ENCODE assay signal across 8 cellular contexts in genomic region chr1:155167166-155168104, GRCh38. TPM values are rescaled to one million over a fixed set of nuclear protein-coding genes. Genes with fewer than 3 reads are reported as not detected.
DNase-seq lines count a peak whose midpoint lies in the region; ATAC-seq and TF ChIP-seq lines count a peak whose summit lies in the region.

No MANE protein-coding gene starts in this region.

- peak overlapping the region; percentile 10 for H3K9ac ChIP-seq in rectal smooth muscle tissue (ENCODE audit: low read length)

- 5% methylated on average over 28 of the region's 28 CpGs for WGBS in right cardiac atrium

- no peaks in the 10 kb centered on the region for H3K9me3 ChIP-seq in ascending aorta
- no peaks in the 10 kb centered on the region for H3K9me3 ChIP-seq in right cardiac atrium (ENCODE audit: control insufficient read depth, low read length)
- no peaks in the 10 kb centered on the region for H3K9me3 ChIP-seq in vagina

- H3K27me3 ChIP-seq in ascending aorta (no peaks in the 10 kb centered on the region), right cardiac atrium (ENCODE audit: control insufficient read depth, insufficient read depth) (no peaks in the 10 kb centered on the region), rectal smooth muscle tissue (ENCODE audit: control insufficient read depth, insufficient read depth, low read length) (no peaks in the 10 kb centered on the region), vagina (no peaks in the 10 kb centered on the region)

- DNase-seq in AG10803 (ENCODE audit: low read depth) (peak; percentile 68), NCI-H2029 (lab: John Stamatoyannopoulos, UW) (peak; percentile 65), T-helper 22 cell (ENCODE audit: low read depth) (peak; percentile 61), ascending aorta (ENCODE audit: low spot score in 2 of 2) (peak in 1 of 2 donors; percentile 90), right cardiac atrium (peak; percentile 92 to 95 (median 94)), vagina (ENCODE audit: extremely low spot score in 2 of 2) (peak; percentile 87 to 96)

- no peak for TF ChIP-seq POLR2A in vagina (IDR thresholded peaks at IDR 0.05)

- H3K4me3 ChIP-seq in AG10803 (ENCODE audit: low read length) (no peak overlapping the region), ascending aorta (peak overlapping the region in 1 of 2 donors; percentile 12), right cardiac atrium (ENCODE audit: low read length) (no peak overlapping the region), rectal smooth muscle tissue (ENCODE audit: low read length) (peak overlapping the region; percentile 53), vagina (peak overlapping the region in 1 of 2 donors; percentile 23)

- H3K4me1 ChIP-seq in ascending aorta, result peaks cover 3 to 8% of the 10 kb centered on the region in 2 donors
- peaks cover 2% of the 10 kb centered on the region for H3K4me1 ChIP-seq in right cardiac atrium (ENCODE audit: control insufficient read depth, insufficient read depth, low read length)
- H3K4me1 ChIP-seq in rectal smooth muscle tissue (ENCODE audit: control insufficient read depth, insufficient read depth, low read length), result peaks cover 9% of the 10 kb centered on the region
- H3K4me1 ChIP-seq in vagina, result peaks cover 33% of the 10 kb centered on the region

- H3K27ac ChIP-seq in ascending aorta (no peak overlapping the region), right cardiac atrium (ENCODE audit: low read length) (peak overlapping the region; percentile 80), rectal smooth muscle tissue (ENCODE audit: low read depth, low read length) (no peak overlapping the region), vagina (peak overlapping the region; percentile 47)

- ATAC-seq in GM21737 (IDR thresholded peaks at IDR 0.05; ENCODE audit: unreplicated experiment), result peak; percentile 42
- ATAC-seq in right cardiac atrium, result peak; percentile 77 to 79

- TF ChIP-seq CTCF in AG10803 (conservative IDR thresholded peaks at IDR 0.05; ENCODE audit: low read length) (peak; percentile 88), ascending aorta (IDR thresholded peaks at IDR 0.05) (peak; percentile 86 to 89 (median 86)), vagina (IDR thresholded peaks at IDR 0.05) (peak; percentile 81 to 93 (median 88))

- intact Hi-C loops in ascending aorta (cut with DNase I), result loop anchor here (1.0 kb wide), 1 partner anchor 76 kb away; no protein-coding TSS in a partner anchor
- intact Hi-C loops in right cardiac atrium (cut with DNase I), result loop anchor here (2.0 to 5.0 kb wide), 4 partner anchors 40 to 77 kb away; partner anchors contain the start of gene EFNA1 (in 1 of the 4)
- intact Hi-C loops in vagina (cut with DNase I), result loop anchor here (2.0 kb wide), 1 partner anchor 77 kb away; no protein-coding TSS in a partner anchor

- H3K36me3 ChIP-seq in ascending aorta (peaks cover 7 to 24% of the 10 kb centered on the region in 2 donors), rectal smooth muscle tissue (ENCODE audit: control insufficient read depth, insufficient read depth, low read length) (peaks cover 3% of the 10 kb centered on the region), vagina (peaks cover 0 to 13% of the 10 kb centered on the region in 2 donors)

RNA-seq across cellular contexts. Expression of gene KRTCAP2, which starts 5.7 kb away (rescaled TPM):
- 146 TPM for total RNA-seq in ascending aorta
- total RNA-seq in right cardiac atrium, result 100 to 1,000 TPM; 122 to 150 (median 130) TPM
- polyA plus RNA-seq in right cardiac atrium, result 217 TPM
- 117 TPM for total RNA-seq in vagina

RNA-seq across cellular contexts. Expression of gene TRIM46, which starts 6.2 kb away (rescaled TPM):
- total RNA-seq in ascending aorta (not detected), right cardiac atrium (under 1 TPM; 0.17 to 0.37 (median 0.26) TPM), vagina (2.7 TPM)
- 0.18 TPM for polyA plus RNA-seq in right cardiac atrium

RNA-seq across cellular contexts. Expression of gene DPM3, which starts 27.1 kb away (rescaled TPM):
- 78.2 TPM for total RNA-seq in ascending aorta
- total RNA-seq in right cardiac atrium, result 10 to 100 TPM; 71.2 to 81.6 (median 74.6) TPM
- polyA plus RNA-seq in right cardiac atrium, result 186 TPM
- 114 TPM for total RNA-seq in vagina

RNA-seq across cellular contexts. Expression of gene SLC50A1, which starts 31.8 kb away (rescaled TPM):
- total RNA-seq in ascending aorta (9.4 TPM), right cardiac atrium (10 to 100 TPM in 2 of 4 donors, 1 to 10 TPM in 2; 8.1 to 10.1 (median 9.3) TPM), vagina (11.8 TPM)
- polyA plus RNA-seq in right cardiac atrium, result 13.6 TPM

RNA-seq across cellular contexts. Expression of gene EFNA1, which starts 39.8 kb away (rescaled TPM):
- total RNA-seq in ascending aorta, result 66.7 TPM
- total RNA-seq in right cardiac atrium, result 10 to 100 TPM; 25.4 to 41.4 (median 36.4) TPM
- polyA plus RNA-seq in right cardiac atrium, result 28.8 TPM
- 57.9 TPM for total RNA-seq in vagina

Comparison
In these comparisons a context has a peak if more than half of its experiments do, and no peak if none do; other contexts are left out.
1. H3K27ac ChIP-seq: peak in right cardiac atrium (single experiment) and vagina (single experiment); none in ascending aorta (0 of 2) and rectal smooth muscle tissue (single experiment).
2. Peak in every context shown above with its lines, with median percentiles within 50 percentile points of each other: CTCF ChIP-seq.